Comparison of ENCODE assay signal across 1 cellular context in the genomic region with DNA sequence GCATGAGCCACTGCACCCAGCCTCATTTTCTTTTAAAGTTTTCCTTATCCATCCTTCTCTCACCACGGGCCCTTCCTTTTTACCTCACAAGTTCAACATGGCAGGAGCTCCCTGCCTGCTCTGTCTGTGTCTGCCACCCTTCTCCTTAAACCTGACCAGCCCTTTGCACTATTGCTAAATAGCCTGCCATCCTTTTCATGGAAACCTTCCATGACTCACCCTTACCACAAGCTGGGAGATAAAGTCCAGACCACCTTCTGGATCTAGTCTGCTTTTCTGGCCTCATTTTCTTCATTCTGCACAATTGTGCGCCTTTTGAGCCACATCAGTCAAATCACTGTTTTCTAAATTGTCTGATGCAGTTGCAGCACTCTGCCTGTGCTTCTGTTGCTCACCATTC.
TF ChIP-seq lines count a peak whose summit lies in the region.

No MANE protein-coding gene starts in this region.

TF ChIP-seq in SK-N-SH, 30 proteins besides CTCF, POLR2A, EP300 and RAD21 (continued from another document):
- TF ChIP-seq, protein P1, sequence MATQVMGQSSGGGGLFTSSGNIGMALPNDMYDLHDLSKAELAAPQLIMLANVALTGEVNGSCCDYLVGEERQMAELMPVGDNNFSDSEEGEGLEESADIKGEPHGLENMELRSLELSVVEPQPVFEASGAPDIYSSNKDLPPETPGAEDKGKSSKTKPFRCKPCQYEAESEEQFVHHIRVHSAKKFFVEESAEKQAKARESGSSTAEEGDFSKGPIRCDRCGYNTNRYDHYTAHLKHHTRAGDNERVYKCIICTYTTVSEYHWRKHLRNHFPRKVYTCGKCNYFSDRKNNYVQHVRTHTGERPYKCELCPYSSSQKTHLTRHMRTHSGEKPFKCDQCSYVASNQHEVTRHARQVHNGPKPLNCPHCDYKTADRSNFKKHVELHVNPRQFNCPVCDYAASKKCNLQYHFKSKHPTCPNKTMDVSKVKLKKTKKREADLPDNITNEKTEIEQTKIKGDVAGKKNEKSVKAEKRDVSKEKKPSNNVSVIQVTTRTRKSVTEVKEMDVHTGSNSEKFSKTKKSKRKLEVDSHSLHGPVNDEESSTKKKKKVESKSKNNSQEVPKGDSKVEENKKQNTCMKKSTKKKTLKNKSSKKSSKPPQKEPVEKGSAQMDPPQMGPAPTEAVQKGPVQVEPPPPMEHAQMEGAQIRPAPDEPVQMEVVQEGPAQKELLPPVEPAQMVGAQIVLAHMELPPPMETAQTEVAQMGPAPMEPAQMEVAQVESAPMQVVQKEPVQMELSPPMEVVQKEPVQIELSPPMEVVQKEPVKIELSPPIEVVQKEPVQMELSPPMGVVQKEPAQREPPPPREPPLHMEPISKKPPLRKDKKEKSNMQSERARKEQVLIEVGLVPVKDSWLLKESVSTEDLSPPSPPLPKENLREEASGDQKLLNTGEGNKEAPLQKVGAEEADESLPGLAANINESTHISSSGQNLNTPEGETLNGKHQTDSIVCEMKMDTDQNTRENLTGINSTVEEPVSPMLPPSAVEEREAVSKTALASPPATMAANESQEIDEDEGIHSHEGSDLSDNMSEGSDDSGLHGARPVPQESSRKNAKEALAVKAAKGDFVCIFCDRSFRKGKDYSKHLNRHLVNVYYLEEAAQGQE (IDR thresholded peaks at IDR 0.05; ENCODE audit: low read depth, low read length): no peak
- TF ChIP-seq, protein P2, sequence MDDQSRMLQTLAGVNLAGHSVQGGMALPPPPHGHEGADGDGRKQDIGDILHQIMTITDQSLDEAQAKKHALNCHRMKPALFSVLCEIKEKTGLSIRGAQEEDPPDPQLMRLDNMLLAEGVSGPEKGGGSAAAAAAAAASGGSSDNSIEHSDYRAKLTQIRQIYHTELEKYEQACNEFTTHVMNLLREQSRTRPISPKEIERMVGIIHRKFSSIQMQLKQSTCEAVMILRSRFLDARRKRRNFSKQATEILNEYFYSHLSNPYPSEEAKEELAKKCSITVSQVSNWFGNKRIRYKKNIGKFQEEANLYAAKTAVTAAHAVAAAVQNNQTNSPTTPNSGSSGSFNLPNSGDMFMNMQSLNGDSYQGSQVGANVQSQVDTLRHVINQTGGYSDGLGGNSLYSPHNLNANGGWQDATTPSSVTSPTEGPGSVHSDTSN (IDR thresholded peaks at IDR 0.05): peak; percentile 94
- TF ChIP-seq, protein P3, sequence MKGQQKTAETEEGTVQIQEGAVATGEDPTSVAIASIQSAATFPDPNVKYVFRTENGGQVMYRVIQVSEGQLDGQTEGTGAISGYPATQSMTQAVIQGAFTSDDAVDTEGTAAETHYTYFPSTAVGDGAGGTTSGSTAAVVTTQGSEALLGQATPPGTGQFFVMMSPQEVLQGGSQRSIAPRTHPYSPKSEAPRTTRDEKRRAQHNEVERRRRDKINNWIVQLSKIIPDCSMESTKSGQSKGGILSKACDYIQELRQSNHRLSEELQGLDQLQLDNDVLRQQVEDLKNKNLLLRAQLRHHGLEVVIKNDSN (IDR thresholded peaks at IDR 0.05; ENCODE audit: borderline replicate concordance, low read depth): no peak
- TF ChIP-seq, protein P4, sequence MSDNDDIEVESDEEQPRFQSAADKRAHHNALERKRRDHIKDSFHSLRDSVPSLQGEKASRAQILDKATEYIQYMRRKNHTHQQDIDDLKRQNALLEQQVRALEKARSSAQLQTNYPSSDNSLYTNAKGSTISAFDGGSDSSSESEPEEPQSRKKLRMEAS (IDR thresholded peaks at IDR 0.05; ENCODE audit: low read depth): peak; percentile 31; the same call in 1 of the 2 replicates
- TF ChIP-seq POLR2AphosphoS5 (IDR thresholded peaks at IDR 0.05; ENCODE audit: low read depth, low read length): peak; percentile 88
- no peak for TF ChIP-seq GABPA (IDR thresholded peaks at IDR 0.05; ENCODE audit: low read depth)
